18 cellular contexts compared by ENCODE assay signal in genomic region chr3:189632238-189632637, GRCh38. TPM values are rescaled to one million over a fixed set of nuclear protein-coding genes. Genes with fewer than 3 reads are reported as not detected.
DNase-seq lines count a peak whose midpoint lies in the region; ATAC-seq and TF ChIP-seq lines count a peak whose summit lies in the region.
"Had no signal": no experiment of that assay in that cellular context is flagged by ENCODE, and none has a peak within 500 bp of the region (broad histone marks: within the 10 kb centered on the region; RNA-seq: fewer than 3 reads in every experiment).

No MANE protein-coding gene starts in this region.

- intact Hi-C loops in psoas muscle (cut with DNase I) (loop anchor here in 1 of 2 donors (5.0 kb wide), 1 partner anchor 270 kb away; no protein-coding TSS in a partner anchor), uterus (cut with DNase I; ENCODE audit: low total_unique reads) (no loop called here)

- H2AFZ ChIP-seq in GM23338 (0 out of 2 replicates have a peak overlapping the region, but pooled peaks have one; percentile 34), OCI-LY1 (ENCODE audit: low read length) (no peak overlapping the region)

- H3K4me3 ChIP-seq in GM23338 (no peak overlapping the region), OCI-LY1 (ENCODE audit: low read depth, low read length, poor library complexity, severe bottlenecking) (peak overlapping the region; percentile 57), psoas muscle (peak overlapping the region; percentile 72), uterus (no peak overlapping the region)
- H3K4me3 ChIP-seq: coronary artery, skin epidermis had no signal

- no peak for TF ChIP-seq POLR2A in uterus (IDR thresholded peaks at IDR 0.05)
- TF ChIP-seq POLR2A in erythroblast (IDR thresholded peaks at IDR 0.05; ENCODE audit: low read length), result no peak

- H3K36me3 ChIP-seq in GM23338 (ENCODE audit: insufficient read depth) (no peaks in the 10 kb centered on the region), OCI-LY1 (ENCODE audit: insufficient read depth, low read length) (no peaks in the 10 kb centered on the region), psoas muscle (ENCODE audit: insufficient read depth in 1 of 2, low read depth in 1 of 2) (peaks cover 0 to 6% of the 10 kb centered on the region in 2 donors), uterus (no peaks in the 10 kb centered on the region)
- H3K36me3 ChIP-seq: neutrophil had no signal

- H4K20me1 ChIP-seq in GM23338 (replicated peaks; ENCODE audit: insufficient read depth) (no peaks in the 10 kb centered on the region), OCI-LY1 (ENCODE audit: insufficient read depth, low read length) (no peaks in the 10 kb centered on the region)

- H3K79me2 ChIP-seq in GM23338 (replicated peaks; ENCODE audit: insufficient read depth) (no peaks in the 10 kb centered on the region), OCI-LY1 (ENCODE audit: insufficient read depth, low read length) (peaks cover 22% of the 10 kb centered on the region)

- H3K27me3 Mint-ChIP-seq in GM23338 (ENCODE audit: insufficient read depth, low read depth, poor library complexity), result peaks cover 2% of the 10 kb centered on the region

- no peak overlapping the region for H3K4me3 Mint-ChIP-seq in GM23338
- H3K4me3 Mint-ChIP-seq: immature natural killer cell had no signal

- WGBS in psoas muscle, 3 donors, result 25 to 34% (median 31%) methylated on average over 5 of the region's 5 CpGs

- H3K27me3 ChIP-seq in GM23338 (ENCODE audit: insufficient read depth) (no peaks in the 10 kb centered on the region), OCI-LY1 (ENCODE audit: insufficient read depth, low read length) (no peaks in the 10 kb centered on the region), psoas muscle (ENCODE audit: insufficient read depth in 3 of 3, low read length in 2 of 3) (no peaks in the 10 kb centered on the region), uterus (no peaks in the 10 kb centered on the region)
- H3K27me3 ChIP-seq: neutrophil had no signal

- peaks cover 43% of the 10 kb centered on the region for H3K4me1 Mint-ChIP-seq in GM23338

- H3K9me2 ChIP-seq in GM23338 (ENCODE audit: insufficient read depth), result no peaks in the 10 kb centered on the region
- H3K9me2 ChIP-seq in OCI-LY1 (ENCODE audit: low read depth, low read length), result no peaks in the 10 kb centered on the region

- peak overlapping the region; percentile 46 for H3K9ac ChIP-seq in OCI-LY1 (ENCODE audit: low read length)

- no peak overlapping the region for H3K27ac ChIP-seq in GM23338 (ENCODE audit: low read depth)
- peak overlapping the region; percentile 73 for H3K27ac ChIP-seq in OCI-LY1 (ENCODE audit: low read depth, low read length, poor library complexity, severe bottlenecking)
- peak overlapping the region; percentile 91 for H3K27ac ChIP-seq in psoas muscle
- H3K27ac ChIP-seq in uterus, result no peak overlapping the region
- H3K27ac ChIP-seq: coronary artery, neutrophil, skin epidermis had no signal

- DNase-seq in GM23338 (ENCODE audit: low spot score), result peak; percentile 19
- no peak for DNase-seq in psoas muscle
- no peak for DNase-seq in uterus
- no peak for DNase-seq in erythroblast (lab: John Stamatoyannopoulos, UW)
- DNase-seq in NCI-H526 treated with DMSO at 0.1 percent for 48 hours (lab: John Stamatoyannopoulos, UW), result no peak
- DNase-seq: activated naive CD4-positive, alpha-beta T cell treated with Interleukin-2 at 50 U/mL for 16 hours; DMS79 treated with DMSO at 0.1 percent for 48 hours; GOT3; immature natural killer cell; mammary epithelial cell; NCI-H1694; NCI-H446 treated with DMSO at 0.1 percent for 48 hours; stimulated activated naive CD4-positive, alpha-beta T cell had no signal

- H3K27ac Mint-ChIP-seq in GM23338, result peak overlapping the region; percentile 22; the same call in 1 of the 2 replicates
- H3K27ac Mint-ChIP-seq: immature natural killer cell had no signal

- peaks cover 34% of the 10 kb centered on the region for H3K4me1 ChIP-seq in GM23338 (ENCODE audit: insufficient read depth)
- peaks cover 39% of the 10 kb centered on the region for H3K4me1 ChIP-seq in OCI-LY1 (ENCODE audit: insufficient read depth, low read length, severe bottlenecking)
- H3K4me1 ChIP-seq in psoas muscle, result peaks cover 45% of the 10 kb centered on the region
- H3K4me1 ChIP-seq in uterus, result no peaks in the 10 kb centered on the region

- H3F3A ChIP-seq in GM23338 (replicated peaks; ENCODE audit: low read depth) (no peaks in the 10 kb centered on the region), OCI-LY1 (ENCODE audit: insufficient read depth, low read length) (no peaks in the 10 kb centered on the region)

- TF ChIP-seq CTCF in GM23338 (conservative IDR thresholded peaks at IDR 0.05; ENCODE audit: low read depth in 2 of 2), result no peak
- TF ChIP-seq CTCF in OCI-LY1 (IDR thresholded peaks at IDR 0.05; ENCODE audit: low read length), result no peak
- TF ChIP-seq CTCF in psoas muscle (IDR thresholded peaks at IDR 0.05), result no peak
- TF ChIP-seq CTCF in uterus (IDR thresholded peaks at IDR 0.05), result no peak

- no peaks in the 10 kb centered on the region for H3K9me3 Mint-ChIP-seq in GM23338

- H3K4me2 ChIP-seq in GM23338 (no peak overlapping the region), OCI-LY1 (ENCODE audit: low read length) (peak overlapping the region; percentile 57)

- H3K9me3 ChIP-seq in OCI-LY1 (ENCODE audit: low read length) (no peaks in the 10 kb centered on the region), psoas muscle (no peaks in the 10 kb centered on the region), uterus (no peaks in the 10 kb centered on the region)
- H3K9me3 ChIP-seq: neutrophil had no signal

- ATAC-seq in GM18502 (IDR thresholded peaks at IDR 0.05; ENCODE audit: poor library complexity, unreplicated experiment), result peak; percentile 72
- ATAC-seq in GM23338, result no peak
- ATAC-seq in psoas muscle, result peak; percentile 34 to 61 (median 48)

- H3K36me3 Mint-ChIP-seq in GM23338 (ENCODE audit: low read depth), result no peaks in the 10 kb centered on the region
- H3K36me3 Mint-ChIP-seq: immature natural killer cell had no signal

TF ChIP-seq in GM23338, 12 proteins besides CTCF, POLR2A, EP300 and RAD21:
- no peak for TF ChIP-seq EZH2phosphoT487 (IDR thresholded peaks at IDR 0.05; ENCODE audit: unreplicated experiment)
- no peak for TF ChIP-seq REST (IDR thresholded peaks at IDR 0.05; ENCODE audit: unreplicated experiment)
- no peak for TF ChIP-seq ZNF331 (CRISPR knock-in tag; IDR thresholded peaks at IDR 0.05; ENCODE audit: low read depth)
- no peak for TF ChIP-seq STAT1 (IDR thresholded peaks at IDR 0.05; ENCODE audit: unreplicated experiment)

RNA-seq across cellular contexts. Expression of gene TP63, which starts 1.0 kb away (rescaled TPM):
- not detected in 2 replicates for total RNA-seq in GM23338 (2014; rRNA removed; shearing (Covaris generic))
- polyA plus RNA-seq in GM23338 (2016; fragmentation: Nextera tagmentation; extraction: Ambion mirVana) (0.30 TPM in 1 of 2 replicates, not detected in the other), psoas muscle (10 to 100 TPM in 2 of 3 donors, 1 to 10 TPM in 1; 1.4 to 13.7 (median 13.1) TPM)
- total RNA-seq in psoas muscle (10 to 100 TPM in 3 of 4 donors, 1 to 10 TPM in 1; 9.6 to 83.0 (median 20.0) TPM), uterus (1 to 10 TPM in 2 of 4 donors, not detected in 2; 1.5 to 2.5 TPM)
- polyA plus RNA-seq: immature natural killer cell had no signal

Comparison
In these comparisons a context has a peak if more than half of its experiments do, and no peak if none do; other contexts are left out.
1. H3K27ac ChIP-seq: peak in OCI-LY1 (single experiment) and psoas muscle (single experiment); none in GM23338 (single experiment) and uterus (0 of 2).
2. H3K4me3 ChIP-seq: peak in OCI-LY1 (single experiment) and psoas muscle (single experiment); none in GM23338 (single experiment) and uterus (0 of 2).